Comparison of ENCODE assay signal across 8 cellular contexts in the genomic region with DNA sequence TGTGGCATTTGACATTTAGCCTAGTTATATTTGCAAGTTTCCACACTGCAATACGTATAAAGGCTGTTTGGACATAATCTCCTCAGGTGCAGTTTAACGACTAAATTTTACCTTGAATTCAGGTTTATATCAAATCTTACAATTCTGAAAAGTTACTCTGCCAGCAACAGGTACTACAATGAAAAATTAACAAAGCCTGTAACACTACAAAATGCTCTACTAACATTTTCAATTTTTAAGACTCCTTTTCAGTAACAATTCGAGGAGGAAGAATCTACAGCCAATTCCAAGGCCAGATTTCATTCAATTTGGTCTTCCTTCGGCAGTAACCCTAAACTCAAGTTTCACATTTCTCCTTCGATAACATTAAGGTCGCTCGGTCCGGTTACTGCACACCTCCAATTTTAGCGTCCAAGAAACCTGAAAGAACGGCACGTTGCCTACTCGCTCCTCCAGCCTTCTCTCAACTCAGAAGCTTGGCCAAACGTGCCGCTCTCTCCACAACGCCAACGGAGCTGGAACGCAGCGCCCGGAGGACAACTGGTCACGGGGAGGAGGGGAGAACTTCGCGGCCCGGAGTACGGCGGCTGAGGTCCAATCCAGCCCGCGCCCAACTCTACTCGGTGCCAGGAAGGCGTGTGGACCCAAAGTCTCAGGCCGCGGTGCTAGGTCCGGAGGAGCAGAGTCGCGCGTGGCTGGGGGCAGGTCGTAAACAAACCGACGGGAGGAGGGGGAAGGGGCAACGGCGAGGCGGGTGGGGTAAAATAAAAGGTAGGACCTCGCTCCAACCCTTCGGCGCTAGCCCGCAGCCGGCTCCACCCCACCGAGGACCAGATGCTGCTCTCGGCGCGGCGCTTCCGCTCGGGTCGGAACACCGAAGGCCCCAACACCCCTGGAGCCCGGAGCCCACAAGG. TPM values are rescaled to one million over a fixed set of nuclear protein-coding genes. Genes with fewer than 3 reads are reported as not detected.
DNase-seq lines count a peak whose midpoint lies in the region; ATAC-seq and TF ChIP-seq lines count a peak whose summit lies in the region.

No MANE protein-coding gene starts in this region.

- H3K4me3 Mint-ChIP-seq in stimulated activated naive CD8-positive, alpha-beta T cell treated with anti-CD3 and anti-CD28 coated beads, Interleukin-15, Interleukin-2, amounts not matched to agents 100 ng/mL and 50 ng/mL, for 24 hours = peak overlapping the region; percentile 93

- WGBS in esophagus muscularis mucosa = under 1% methylated on average over 22 of the region's 56 CpGs

- no peaks in the 10 kb centered on the region for H3K9me3 ChIP-seq in esophagus muscularis mucosa
- no peaks in the 10 kb centered on the region for H3K9me3 ChIP-seq in muscle layer of duodenum (ENCODE audit: control insufficient read depth in 1 of 2, low read length in 2 of 2)

- H3K36me3 Mint-ChIP-seq in stimulated activated naive CD8-positive, alpha-beta T cell treated with anti-CD3 and anti-CD28 coated beads, Interleukin-15, Interleukin-2, amounts not matched to agents 100 ng/mL and 50 ng/mL, for 24 hours (ENCODE audit: low read depth) = peaks cover 23% of the 10 kb centered on the region

- no peak for TF ChIP-seq POLR2A in NB4 (IDR thresholded peaks at IDR 0.05; ENCODE audit: extremely low read depth, insufficient read length)
- no peak for TF ChIP-seq POLR2A in esophagus muscularis mucosa (IDR thresholded peaks at IDR 0.05; ENCODE audit: low read depth)

- no peak for TF ChIP-seq EP300 in esophagus muscularis mucosa (IDR thresholded peaks at IDR 0.05)

- H3K27ac ChIP-seq in esophagus muscularis mucosa (replicated peaks in 1 of 4) = peak overlapping the region; percentile 99 to 100 (median 99)
- peak overlapping the region; percentile 88 for H3K27ac ChIP-seq in muscle layer of duodenum (ENCODE audit: low read length)

- peak; percentile 18 for ATAC-seq in HG02571 (IDR thresholded peaks at IDR 0.05; ENCODE audit: unreplicated experiment)

- H3K4me1 ChIP-seq in esophagus muscularis mucosa (peaks cover 12 to 55% (median 49%) of the 10 kb centered on the region in 4 donors), muscle layer of duodenum (ENCODE audit: control insufficient read depth in 1 of 2, insufficient read depth in 2 of 2, low read length in 2 of 2) (peaks cover 4 to 35% of the 10 kb centered on the region in 2 donors)

- H3K4me1 Mint-ChIP-seq in stimulated activated naive CD8-positive, alpha-beta T cell treated with anti-CD3 and anti-CD28 coated beads, Interleukin-15, Interleukin-2, amounts not matched to agents 100 ng/mL and 50 ng/mL, for 24 hours (ENCODE audit: low read depth) = peaks cover 47% of the 10 kb centered on the region

- H3K36me3 ChIP-seq in esophagus muscularis mucosa = no peaks in the 10 kb centered on the region
- H3K36me3 ChIP-seq in muscle layer of duodenum (ENCODE audit: control insufficient read depth in 1 of 2, insufficient read depth in 2 of 2, low read length in 2 of 2) = peaks cover 0 to 8% of the 10 kb centered on the region in 2 donors

- H3K27me3 ChIP-seq in esophagus muscularis mucosa = no peaks in the 10 kb centered on the region
- H3K27me3 ChIP-seq in muscle layer of duodenum (ENCODE audit: low read depth, low read length) = no peaks in the 10 kb centered on the region

- no peaks in the 10 kb centered on the region for H3K9me3 Mint-ChIP-seq in stimulated activated naive CD8-positive, alpha-beta T cell treated with anti-CD3 and anti-CD28 coated beads, Interleukin-15, Interleukin-2, amounts not matched to agents 100 ng/mL and 50 ng/mL, for 24 hours

- intact Hi-C loops in esophagus muscularis mucosa (cut with DNase I) = loop anchor here (5.0 to 10.0 kb wide), 4 partner anchors 111 to 631 kb away; a partner anchor contains a TSS

- TF ChIP-seq CTCF in NB4 (IDR thresholded peaks at IDR 0.05; ENCODE audit: low read depth, low read length) = no peak
- no peak for TF ChIP-seq CTCF in esophagus muscularis mucosa (IDR thresholded peaks at IDR 0.05)

- no peaks in the 10 kb centered on the region for H3K27me3 Mint-ChIP-seq in stimulated activated naive CD8-positive, alpha-beta T cell treated with anti-CD3 and anti-CD28 coated beads, Interleukin-15, Interleukin-2, amounts not matched to agents 100 ng/mL and 50 ng/mL, for 24 hours

- DNase-seq in NCI-H2227 (lab: John Stamatoyannopoulos, UW; ENCODE audit: unreplicated experiment) (peak; percentile 47), NCI-H2227 treated with DMSO at 0.1 percent for 48 hours (lab: John Stamatoyannopoulos, UW) (no peak), NB4 (ENCODE audit: low read depth) (peak; percentile 59), activated T-cell treated with anti-CD3 and anti-CD28 coated beads for 4 hours (peak; percentile 2), esophagus muscularis mucosa (ENCODE audit: extremely low spot score) (peak; percentile 93)

- H3K4me3 ChIP-seq in NB4 (ENCODE audit: low read depth, low read length) (peak overlapping the region; percentile 94), esophagus muscularis mucosa (peak overlapping the region; percentile 80 to 99 (median 90)), muscle layer of duodenum (ENCODE audit: low read depth in 1 of 2, low read length in 2 of 2) (peak overlapping the region; percentile 92 to 98)

- peak overlapping the region; percentile 92 for H3K27ac Mint-ChIP-seq in stimulated activated naive CD8-positive, alpha-beta T cell treated with anti-CD3 and anti-CD28 coated beads, Interleukin-15, Interleukin-2, amounts not matched to agents 100 ng/mL and 50 ng/mL, for 24 hours

RNA-seq across cellular contexts. Expression of a gene that starts 0.7 kb away (rescaled TPM):
- total RNA-seq in esophagus muscularis mucosa = 10 to 100 TPM; 36.6 to 52.7 (median 50.1) TPM
